ENCODE assay signal across 1 cellular context in the genomic region with DNA sequence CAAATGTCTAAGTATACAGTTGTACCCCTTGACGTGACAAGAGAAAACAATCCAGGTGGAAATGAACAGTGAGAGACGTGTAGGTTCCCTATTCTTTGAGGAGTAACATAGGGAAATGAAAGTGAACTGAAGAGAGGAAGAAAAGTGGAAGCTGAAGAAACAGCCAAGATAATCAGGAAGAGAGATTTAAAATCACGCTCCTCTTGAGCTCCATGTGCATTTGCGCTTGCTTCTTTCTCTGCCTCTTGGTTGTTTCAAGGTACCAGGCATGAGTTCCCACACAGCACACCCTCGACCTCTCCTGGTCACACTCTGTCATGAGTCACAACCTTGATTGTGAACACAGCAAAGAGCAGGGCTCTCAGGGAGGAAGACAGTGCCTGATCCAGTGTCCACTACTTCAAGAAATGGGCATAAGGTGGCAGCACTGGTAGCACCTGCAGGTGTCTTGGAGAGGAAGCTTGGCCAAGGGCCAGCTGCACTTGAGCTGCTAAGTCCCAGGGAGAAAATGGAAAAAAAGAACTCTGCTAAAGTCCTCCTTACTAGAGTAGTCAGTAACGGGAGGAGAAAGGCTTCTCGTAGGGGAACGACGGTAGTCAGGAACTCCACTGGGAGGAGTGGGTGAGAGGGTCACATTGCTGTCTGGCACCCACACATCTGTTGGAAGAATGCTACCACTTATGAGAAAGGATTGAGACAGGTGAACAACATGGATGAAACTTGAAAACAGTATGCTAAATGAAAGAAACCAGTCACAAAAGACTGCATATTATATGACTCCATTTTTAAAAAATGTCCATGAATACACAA.
TF ChIP-seq lines count a peak whose summit lies in the region.

No MANE protein-coding gene starts in this region.

TF ChIP-seq in K562, 482 proteins besides CTCF, POLR2A, EP300 and RAD21 (continued from another document):
- TF ChIP-seq, protein P1, sequence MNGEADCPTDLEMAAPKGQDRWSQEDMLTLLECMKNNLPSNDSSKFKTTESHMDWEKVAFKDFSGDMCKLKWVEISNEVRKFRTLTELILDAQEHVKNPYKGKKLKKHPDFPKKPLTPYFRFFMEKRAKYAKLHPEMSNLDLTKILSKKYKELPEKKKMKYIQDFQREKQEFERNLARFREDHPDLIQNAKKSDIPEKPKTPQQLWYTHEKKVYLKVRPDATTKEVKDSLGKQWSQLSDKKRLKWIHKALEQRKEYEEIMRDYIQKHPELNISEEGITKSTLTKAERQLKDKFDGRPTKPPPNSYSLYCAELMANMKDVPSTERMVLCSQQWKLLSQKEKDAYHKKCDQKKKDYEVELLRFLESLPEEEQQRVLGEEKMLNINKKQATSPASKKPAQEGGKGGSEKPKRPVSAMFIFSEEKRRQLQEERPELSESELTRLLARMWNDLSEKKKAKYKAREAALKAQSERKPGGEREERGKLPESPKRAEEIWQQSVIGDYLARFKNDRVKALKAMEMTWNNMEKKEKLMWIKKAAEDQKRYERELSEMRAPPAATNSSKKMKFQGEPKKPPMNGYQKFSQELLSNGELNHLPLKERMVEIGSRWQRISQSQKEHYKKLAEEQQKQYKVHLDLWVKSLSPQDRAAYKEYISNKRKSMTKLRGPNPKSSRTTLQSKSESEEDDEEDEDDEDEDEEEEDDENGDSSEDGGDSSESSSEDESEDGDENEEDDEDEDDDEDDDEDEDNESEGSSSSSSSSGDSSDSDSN (IDR thresholded peaks at IDR 0.05; ENCODE audit: borderline replicate concordance in 1 of 2, low read depth in 2 of 2, low read length in 2 of 2), result peak in 1 of 2 experiments; percentile 59; a peak in 1 of 4 replicates
- TF ChIP-seq, protein P2, sequence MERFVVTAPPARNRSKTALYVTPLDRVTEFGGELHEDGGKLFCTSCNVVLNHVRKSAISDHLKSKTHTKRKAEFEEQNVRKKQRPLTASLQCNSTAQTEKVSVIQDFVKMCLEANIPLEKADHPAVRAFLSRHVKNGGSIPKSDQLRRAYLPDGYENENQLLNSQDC (CRISPR knock-in tag; IDR thresholded peaks at IDR 0.05), result no peak
- TF ChIP-seq, protein P3, sequence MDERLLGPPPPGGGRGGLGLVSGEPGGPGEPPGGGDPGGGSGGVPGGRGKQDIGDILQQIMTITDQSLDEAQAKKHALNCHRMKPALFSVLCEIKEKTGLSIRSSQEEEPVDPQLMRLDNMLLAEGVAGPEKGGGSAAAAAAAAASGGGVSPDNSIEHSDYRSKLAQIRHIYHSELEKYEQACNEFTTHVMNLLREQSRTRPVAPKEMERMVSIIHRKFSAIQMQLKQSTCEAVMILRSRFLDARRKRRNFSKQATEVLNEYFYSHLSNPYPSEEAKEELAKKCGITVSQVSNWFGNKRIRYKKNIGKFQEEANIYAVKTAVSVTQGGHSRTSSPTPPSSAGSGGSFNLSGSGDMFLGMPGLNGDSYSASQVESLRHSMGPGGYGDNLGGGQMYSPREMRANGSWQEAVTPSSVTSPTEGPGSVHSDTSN (CRISPR knock-in tag; IDR thresholded peaks at IDR 0.05; ENCODE audit: low read depth), result no peak
- TF ChIP-seq, protein P3 (tag; conservative IDR thresholded peaks at IDR 0.05; ENCODE audit: low read depth), result no peak
- no peak for TF ChIP-seq SP1 (CRISPR knock-in tag; IDR thresholded peaks at IDR 0.05)
- TF ChIP-seq, protein P4, sequence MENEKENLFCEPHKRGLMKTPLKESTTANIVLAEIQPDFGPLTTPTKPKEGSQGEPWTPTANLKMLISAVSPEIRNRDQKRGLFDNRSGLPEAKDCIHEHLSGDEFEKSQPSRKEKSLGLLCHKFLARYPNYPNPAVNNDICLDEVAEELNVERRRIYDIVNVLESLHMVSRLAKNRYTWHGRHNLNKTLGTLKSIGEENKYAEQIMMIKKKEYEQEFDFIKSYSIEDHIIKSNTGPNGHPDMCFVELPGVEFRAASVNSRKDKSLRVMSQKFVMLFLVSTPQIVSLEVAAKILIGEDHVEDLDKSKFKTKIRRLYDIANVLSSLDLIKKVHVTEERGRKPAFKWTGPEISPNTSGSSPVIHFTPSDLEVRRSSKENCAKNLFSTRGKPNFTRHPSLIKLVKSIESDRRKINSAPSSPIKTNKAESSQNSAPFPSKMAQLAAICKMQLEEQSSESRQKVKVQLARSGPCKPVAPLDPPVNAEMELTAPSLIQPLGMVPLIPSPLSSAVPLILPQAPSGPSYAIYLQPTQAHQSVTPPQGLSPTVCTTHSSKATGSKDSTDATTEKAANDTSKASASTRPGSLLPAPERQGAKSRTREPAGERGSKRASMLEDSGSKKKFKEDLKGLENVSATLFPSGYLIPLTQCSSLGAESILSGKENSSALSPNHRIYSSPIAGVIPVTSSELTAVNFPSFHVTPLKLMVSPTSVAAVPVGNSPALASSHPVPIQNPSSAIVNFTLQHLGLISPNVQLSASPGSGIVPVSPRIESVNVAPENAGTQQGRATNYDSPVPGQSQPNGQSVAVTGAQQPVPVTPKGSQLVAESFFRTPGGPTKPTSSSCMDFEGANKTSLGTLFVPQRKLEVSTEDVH (IDR thresholded peaks at IDR 0.05; ENCODE audit: low read depth, partially characterized antibody), result peak; percentile 44
- TF ChIP-seq, protein P5, sequence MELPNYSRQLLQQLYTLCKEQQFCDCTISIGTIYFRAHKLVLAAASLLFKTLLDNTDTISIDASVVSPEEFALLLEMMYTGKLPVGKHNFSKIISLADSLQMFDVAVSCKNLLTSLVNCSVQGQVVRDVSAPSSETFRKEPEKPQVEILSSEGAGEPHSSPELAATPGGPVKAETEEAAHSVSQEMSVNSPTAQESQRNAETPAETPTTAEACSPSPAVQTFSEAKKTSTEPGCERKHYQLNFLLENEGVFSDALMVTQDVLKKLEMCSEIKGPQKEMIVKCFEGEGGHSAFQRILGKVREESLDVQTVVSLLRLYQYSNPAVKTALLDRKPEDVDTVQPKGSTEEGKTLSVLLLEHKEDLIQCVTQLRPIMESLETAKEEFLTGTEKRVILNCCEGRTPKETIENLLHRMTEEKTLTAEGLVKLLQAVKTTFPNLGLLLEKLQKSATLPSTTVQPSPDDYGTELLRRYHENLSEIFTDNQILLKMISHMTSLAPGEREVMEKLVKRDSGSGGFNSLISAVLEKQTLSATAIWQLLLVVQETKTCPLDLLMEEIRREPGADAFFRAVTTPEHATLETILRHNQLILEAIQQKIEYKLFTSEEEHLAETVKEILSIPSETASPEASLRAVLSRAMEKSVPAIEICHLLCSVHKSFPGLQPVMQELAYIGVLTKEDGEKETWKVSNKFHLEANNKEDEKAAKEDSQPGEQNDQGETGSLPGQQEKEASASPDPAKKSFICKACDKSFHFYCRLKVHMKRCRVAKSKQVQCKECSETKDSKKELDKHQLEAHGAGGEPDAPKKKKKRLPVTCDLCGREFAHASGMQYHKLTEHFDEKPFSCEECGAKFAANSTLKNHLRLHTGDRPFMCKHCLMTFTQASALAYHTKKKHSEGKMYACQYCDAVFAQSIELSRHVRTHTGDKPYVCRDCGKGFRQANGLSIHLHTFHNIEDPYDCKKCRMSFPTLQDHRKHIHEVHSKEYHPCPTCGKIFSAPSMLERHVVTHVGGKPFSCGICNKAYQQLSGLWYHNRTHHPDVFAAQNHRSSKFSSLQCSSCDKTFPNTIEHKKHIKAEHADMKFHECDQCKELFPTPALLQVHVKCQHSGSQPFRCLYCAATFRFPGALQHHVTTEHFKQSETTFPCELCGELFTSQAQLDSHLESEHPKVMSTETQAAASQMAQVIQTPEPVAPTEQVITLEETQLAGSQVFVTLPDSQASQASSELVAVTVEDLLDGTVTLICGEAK (IDR thresholded peaks at IDR 0.05), result no peak
- TF ChIP-seq, protein P5 (CRISPR knock-in tag; IDR thresholded peaks at IDR 0.05), result no peak
